Comparison of ENCODE assay signal across 1 cellular context in genomic region chr1:39412892-39413291, GRCh38.
TF ChIP-seq lines count a peak whose summit lies in the region.

No MANE protein-coding gene starts in this region.

TF ChIP-seq in GM23338, 12 proteins besides CTCF, POLR2A, EP300 and RAD21:
- no peak for TF ChIP-seq REST (IDR thresholded peaks at IDR 0.05; ENCODE audit: unreplicated experiment)
- TF ChIP-seq POLR2AphosphoS5 (IDR thresholded peaks at IDR 0.05; ENCODE audit: low read depth) = no peak
- no peak for TF ChIP-seq ZNF462 (CRISPR knock-in tag; IDR thresholded peaks at IDR 0.05)
- TF ChIP-seq EZH2phosphoT487 (IDR thresholded peaks at IDR 0.05; ENCODE audit: unreplicated experiment) = no peak
- no peak for TF ChIP-seq JUNB (IDR thresholded peaks at IDR 0.05; ENCODE audit: unreplicated experiment)
- no peak for TF ChIP-seq ETS1 (IDR thresholded peaks at IDR 0.05)
- no peak for TF ChIP-seq CREB1 (CRISPR knock-in tag; IDR thresholded peaks at IDR 0.05; ENCODE audit: low read depth)
- no peak for TF ChIP-seq ZNF331 (CRISPR knock-in tag; IDR thresholded peaks at IDR 0.05; ENCODE audit: low read depth)
- no peak for TF ChIP-seq ZNF114 (CRISPR knock-in tag; IDR thresholded peaks at IDR 0.05)
- TF ChIP-seq EZH2 (IDR thresholded peaks at IDR 0.05; ENCODE audit: low read depth, unreplicated experiment) = no peak
- no peak for TF ChIP-seq NANOG (IDR thresholded peaks at IDR 0.05; ENCODE audit: borderline replicate concordance)
- TF ChIP-seq STAT1 (IDR thresholded peaks at IDR 0.05; ENCODE audit: unreplicated experiment) = no peak
